Comparison of ENCODE assay signal across 28 cellular contexts in the genomic region with DNA sequence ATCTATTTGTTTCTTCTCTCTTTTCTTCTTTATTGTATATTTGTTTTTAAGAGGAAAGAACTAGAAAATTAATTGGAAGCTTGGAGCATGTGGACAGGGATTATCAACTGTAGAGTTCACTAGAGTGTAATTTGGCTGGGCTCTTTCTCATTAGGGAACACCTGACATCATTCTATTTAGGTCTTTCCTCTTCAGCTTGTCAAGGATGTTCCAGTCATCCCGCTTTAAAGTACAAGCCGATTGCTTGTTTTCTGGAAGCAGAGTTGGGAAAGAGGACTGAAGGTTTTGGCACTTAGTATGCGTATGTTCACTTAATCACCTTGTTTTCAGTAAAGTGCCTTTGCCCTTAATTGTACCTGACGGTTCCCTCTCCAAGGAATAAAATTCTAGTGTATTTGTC.
"Had no signal": no experiment of that assay in that cellular context is flagged by ENCODE, and none has a peak within 500 bp of the region (broad histone marks: within the 10 kb centered on the region; RNA-seq: fewer than 3 reads in every experiment).

No MANE protein-coding gene starts in this region.

- ATAC-seq: activated CD8-positive, alpha-beta memory T cell treated with anti-CD3 and anti-CD28 coated beads, Interleukin-2, amount 10 ng/mL, durations not matched to agents 7 days and 5 days; activated naive CD8-positive, alpha-beta T cell treated with anti-CD3 and anti-CD28 coated beads, Interleukin-2, amount 50 U/mL, for 24 hours; Panc1 had no signal

- DNase-seq: activated CD4-positive, alpha-beta memory T cell treated with anti-CD3 and anti-CD28 coated beads, Interleukin-2, amount 10 ng/mL, durations not matched to agents 7 days and 5 days; activated CD4-positive, alpha-beta T cell treated with anti-CD3 and anti-CD28 coated beads for 1 hour; activated CD4-positive, alpha-beta T cell treated with anti-CD3 and anti-CD28 coated beads for 48 hours; activated CD4-positive, CD25-positive, alpha-beta regulatory T cell; activated CD8-positive, alpha-beta memory T cell treated with anti-CD3 and anti-CD28 coated beads for 24 hours; activated CD8-positive, alpha-beta memory T cell treated with anti-CD3 and anti-CD28 coated beads, Interleukin-2, amount 10 ng/mL, durations not matched to agents 7 days and 5 days; activated CD8-positive, alpha-beta memory T cell treated with anti-CD3 and anti-CD28 coated beads, Interleukin-2, amount 50 U/mL, for 48 hours; activated effector memory CD4-positive, alpha-beta T cell treated with Interleukin-2 at 50 U/mL for 16 hours; activated naive CD4-positive, alpha-beta T cell treated with anti-CD3 and anti-CD28 coated beads, Interleukin-2, amount 10 ng/mL, durations not matched to agents 7 days and 5 days; activated naive CD8-positive, alpha-beta T cell treated with anti-CD3 and anti-CD28 coated beads, Interleukin-2, amount 50 U/mL, for 24 hours; activated T-cell treated with anti-CD3 and anti-CD28 coated beads, Interleukin-2, amount 50 U/mL, for 48 hours; anterior cingulate cortex; Karpas-422; KBM-7; NCI-H1105; NCI-H1417 treated with DMSO at 0.1 percent for 48 hours; NCI-H187 treated with DMSO at 0.1 percent for 48 hours; NCI-H2171 treated with DMSO at 0.1 percent for 48 hours; NCI-H2227 treated with DMSO at 0.1 percent for 48 hours; NCI-H446; NCI-H510A treated with DMSO at 0.1 percent for 48 hours; NCI-H526 treated with DMSO at 0.1 percent for 48 hours; NCI-H774; SW 1271; T-helper 1 cell; T1000; WERI-Rb-1 had no signal

- H3K36me3 ChIP-seq: WERI-Rb-1 had no signal

- H3K27ac ChIP-seq: WERI-Rb-1 had no signal
